8 cellular contexts compared by ENCODE assay signal in genomic region chr10:124916585-124917167, GRCh38. TPM values are rescaled to one million over a fixed set of nuclear protein-coding genes. Genes with fewer than 3 reads are reported as not detected.
DNase-seq lines count a peak whose midpoint lies in the region; ATAC-seq and TF ChIP-seq lines count a peak whose summit lies in the region.

No MANE protein-coding gene starts in this region.

- DNase-seq in A172 (ENCODE audit: low spot score) (peak; percentile 75), NCI-H2107 treated with DMSO at 0.1 percent for 48 hours (lab: John Stamatoyannopoulos, UW; ENCODE audit: unreplicated experiment) (peak; percentile 49), UCSD-AML1 (lab: John Stamatoyannopoulos, UW; ENCODE audit: unreplicated experiment) (peak; percentile 97), brain microvascular endothelial cell (peak; percentile 91), gastrocnemius medialis (peak; percentile 98)

- H3K36me3 ChIP-seq in brain microvascular endothelial cell (replicated peaks) = peaks cover 2% of the 10 kb centered on the region
- H3K36me3 ChIP-seq in gastrocnemius medialis = no peaks in the 10 kb centered on the region

- ATAC-seq in GM18520 (IDR thresholded peaks at IDR 0.05; ENCODE audit: unreplicated experiment) (peak; percentile 95), HG03060 (IDR thresholded peaks at IDR 0.05; ENCODE audit: low read depth, unreplicated experiment) (peak; percentile 75), gastrocnemius medialis (peak; percentile 66 to 67)

- intact Hi-C loops in gastrocnemius medialis (cut with DNase I; ENCODE audit: low total_unique reads) = loop anchor here (2.0 to 10.0 kb wide), 8 partner anchors 76 to 272 kb away; partner anchors contain the start of gene EEF1AKMT2

- in situ Hi-C loops in brain microvascular endothelial cell (cut with HindIII; ENCODE audit: low pct_ligation_motif_present, low sequenced_read_pairs) = no loop called here
- in situ Hi-C loops in gastrocnemius medialis (cut with MboI; ENCODE audit: low sequenced_read_pairs in 4 of 4) = loop anchor here in 2 of 4 donors (10.0 to 25.0 kb wide), 3 partner anchors 122 to 246 kb away; partner anchors contain the start of genes CTBP2 (in 1 of the 2) and EEF1AKMT2 (in 1 of the 2)

- peaks cover 48 to 55% of the 10 kb centered on the region in 2 donors for H3K4me1 ChIP-seq in gastrocnemius medialis

- H3K27ac ChIP-seq in brain microvascular endothelial cell (peak overlapping the region; percentile 97), gastrocnemius medialis (peak overlapping the region; percentile 96 to 99 (median 98))

- TF ChIP-seq CTCF in brain microvascular endothelial cell (IDR thresholded peaks at IDR 0.05; ENCODE audit: low read depth, low read length, missing control alignments) (no peak), gastrocnemius medialis (IDR thresholded peaks at IDR 0.05 in 4 of 5, conservative IDR thresholded peaks at IDR 0.05 in 1 of 5) (peak in 1 of 5 experiments; percentile 8)

- H3K27me3 ChIP-seq in brain microvascular endothelial cell (replicated peaks) (no peaks in the 10 kb centered on the region), gastrocnemius medialis (no peaks in the 10 kb centered on the region)

- TF ChIP-seq POLR2A in gastrocnemius medialis (IDR thresholded peaks at IDR 0.05) = peak; percentile 99

- peak overlapping the region; percentile 84 for H3K4me3 ChIP-seq in brain microvascular endothelial cell (ENCODE audit: low read depth, low read length)
- H3K4me3 ChIP-seq in iPS-11a (ENCODE audit: low read depth, low read length) = peak overlapping the region; percentile 85
- peak overlapping the region; percentile 72 to 82 (median 76) for H3K4me3 ChIP-seq in gastrocnemius medialis

- H3K9me3 ChIP-seq in gastrocnemius medialis = no peaks in the 10 kb centered on the region

RNA-seq across cellular contexts. Expression of gene ZRANB1, which starts 25.2 kb away (rescaled TPM):
- 12.3 and 13.8 TPM in 2 replicates for total RNA-seq in A172 (2014; rRNA removed; shearing (Covaris generic))
- 10 to 100 TPM; 51.2 to 91.1 (median 74.6) TPM for total RNA-seq in gastrocnemius medialis

Comparison
In these comparisons a context has a peak if more than half of its experiments do, and no peak if none do; other contexts are left out.
1. Peak in every context shown above with its lines: DNase-seq, ATAC-seq, H3K4me3 ChIP-seq and H3K27ac ChIP-seq.